In genomic region chr16:20883554-20884239, GRCh38 we compare ENCODE assay signal across 18 cellular contexts. TPM values are rescaled to one million over a fixed set of nuclear protein-coding genes. Genes with fewer than 3 reads are reported as not detected.
DNase-seq lines count a peak whose midpoint lies in the region; ATAC-seq and TF ChIP-seq lines count a peak whose summit lies in the region.
"Had no signal": no experiment of that assay in that cellular context is flagged by ENCODE, and none has a peak within 500 bp of the region (broad histone marks: within the 10 kb centered on the region; RNA-seq: fewer than 3 reads in every experiment).

No MANE protein-coding gene starts in this region.

- peaks cover 100% of the 10 kb centered on the region for H3K79me2 ChIP-seq in GM23248 (ENCODE audit: insufficient read depth)

- H4K20me1 ChIP-seq in GM23248 (ENCODE audit: insufficient read depth): peaks cover 35% of the 10 kb centered on the region

- no peak for TF ChIP-seq CTCF in RWPE1 (conservative IDR thresholded peaks at IDR 0.05; ENCODE audit: low read depth)

- DNase-seq in GM23248: no peak
- DNase-seq in RWPE1 (ENCODE audit: low spot score): no peak
- DNase-seq in left ventricle myocardium superior: no peak
- DNase-seq in stimulated activated naive B cell treated with anti-CD40 and anti-IgM and Interleukin-4, amounts not matched to agents 10 μg/mL and 1 μg/mL and 100 μg/mL, for 72 hours: no peak
- DNase-seq in NCI-H510A treated with DMSO at 0.1 percent for 48 hours (lab: John Stamatoyannopoulos, UW): no peak
- DNase-seq in SW480 (ENCODE audit: low spot score): no peak
- DNase-seq in germinal center (ENCODE audit: low spot score): no peak
- DNase-seq: activated CD4-positive, CD25-positive, alpha-beta regulatory T cell treated with anti-CD3 and anti-CD28 coated beads, Interleukin-2, amount 50 U/mL, for 72 hours; activated gamma-delta T cell; CD4-positive, CD25-positive, alpha-beta regulatory T cell; GDM1; NCI-H2171; NK-92 treated with Interleukin-12 subunit alpha and Interleukin-12 subunit beta, amount 100 ng/mL, for 24 hours; posterior cingulate gyrus; stimulated activated CD4-positive, alpha-beta T cell treated with anti-CD3 and anti-CD28 coated beads, Interleukin-4, amount 100 ng/mL, for 1 hour; stimulated activated naive CD4-positive, alpha-beta T cell had no signal

- H3K9me3 Mint-ChIP-seq in stimulated activated naive B cell treated with anti-CD40 and anti-IgM and Interleukin-4, amounts not matched to agents 10 μg/mL and 1 μg/mL and 100 μg/mL, for 72 hours: no peaks in the 10 kb centered on the region
- H3K9me3 Mint-ChIP-seq: CD4-positive, CD25-positive, alpha-beta regulatory T cell; central memory CD8-positive, alpha-beta T cell had no signal

- in situ Hi-C loops in GM23248 (cut with MboI): no loop called here

- H3F3A ChIP-seq in GM23248 (ENCODE audit: insufficient read depth): peaks cover 50% of the 10 kb centered on the region

- intact Hi-C loops in left ventricle myocardium superior (cut with micrococcal nuclease): no loop called here

- H3K4me2 ChIP-seq in GM23248 (ENCODE audit: unreplicated experiment): peak overlapping the region; percentile 27

- no peak overlapping the region for H3K4me3 ChIP-seq in GM23248
- H3K4me3 ChIP-seq: HAP-1 had no signal

- H3K27me3 Mint-ChIP-seq in stimulated activated naive B cell treated with anti-CD40 and anti-IgM and Interleukin-4, amounts not matched to agents 10 μg/mL and 1 μg/mL and 100 μg/mL, for 72 hours: no peaks in the 10 kb centered on the region
- H3K27me3 Mint-ChIP-seq: CD4-positive, CD25-positive, alpha-beta regulatory T cell; central memory CD8-positive, alpha-beta T cell had no signal

- H3K36me3 Mint-ChIP-seq in stimulated activated naive B cell treated with anti-CD40 and anti-IgM and Interleukin-4, amounts not matched to agents 10 μg/mL and 1 μg/mL and 100 μg/mL, for 72 hours: peaks cover 5 to 14% of the 10 kb centered on the region in 2 donors

- CTCF ChIA-PET in RWPE1 (lab: Yijun Ruan, JAX): no interaction called here

- H3K4me1 Mint-ChIP-seq in stimulated activated naive B cell treated with anti-CD40 and anti-IgM and Interleukin-4, amounts not matched to agents 10 μg/mL and 1 μg/mL and 100 μg/mL, for 72 hours: peaks cover 8 to 19% of the 10 kb centered on the region in 2 donors

- H3K27ac Mint-ChIP-seq in stimulated activated naive B cell treated with anti-CD40 and anti-IgM and Interleukin-4, amounts not matched to agents 10 μg/mL and 1 μg/mL and 100 μg/mL, for 72 hours: peak overlapping the region; percentile 14

- ATAC-seq in left ventricle myocardium superior: peak; percentile 37
- ATAC-seq in stimulated activated naive B cell treated with anti-CD40 and anti-IgM and Interleukin-4, amounts not matched to agents 10 μg/mL and 1 μg/mL and 100 μg/mL, for 72 hours (replicated peaks): no peak

- no peaks in the 10 kb centered on the region for H3K9me2 ChIP-seq in GM23248 (ENCODE audit: insufficient read depth)

- H3K9ac ChIP-seq in GM23248: no peak overlapping the region

- POLR2A ChIA-PET in RWPE1 (lab: Yijun Ruan, JAX; ENCODE audit: low non-redundant PET): no interaction called here

- H3K36me3 ChIP-seq in GM23248 (ENCODE audit: low read depth): no peaks in the 10 kb centered on the region; the same call in 1 of the 2 replicates
- H3K36me3 ChIP-seq: HAP-1 had no signal

- H2AFZ ChIP-seq in GM23248: no peak overlapping the region

- no peaks in the 10 kb centered on the region for H3K27me3 ChIP-seq in GM23248 (replicated peaks; ENCODE audit: insufficient read depth)

- no peaks in the 10 kb centered on the region for H3K9me3 ChIP-seq in GM23248 (ENCODE audit: low read depth)
- H3K9me3 ChIP-seq: HAP-1 had no signal

- H3K4me1 ChIP-seq in GM23248 (ENCODE audit: insufficient read depth): peaks cover 31% of the 10 kb centered on the region

- WGBS in GM23248 (ENCODE audit: low coverage in 1 of 2, low lambda C conversion rate in 2 of 2, missing lambda C conversion rate in 2 of 2), 2 experiments: 60 to 70% methylated on average over 5 of the region's 5 CpGs

- H3K4me3 Mint-ChIP-seq in stimulated activated naive B cell treated with anti-CD40 and anti-IgM and Interleukin-4, amounts not matched to agents 10 μg/mL and 1 μg/mL and 100 μg/mL, for 72 hours: no peak overlapping the region
- H3K4me3 Mint-ChIP-seq: CD4-positive, CD25-positive, alpha-beta regulatory T cell; central memory CD8-positive, alpha-beta T cell had no signal

- peak overlapping the region; percentile 9 for H3K27ac ChIP-seq in GM23248
- H3K27ac ChIP-seq in RWPE1: peak overlapping the region; percentile 38

RNA-seq across cellular contexts. Expression of gene DCUN1D3, which starts 16.5 kb away (rescaled TPM):
- 34.4 and 35.2 TPM in 2 replicates for total RNA-seq in GM23248 (2014; rRNA removed; shearing (Covaris generic))
- polyA plus RNA-seq in GM23248 (2016; fragmentation: Nextera tagmentation; extraction: Ambion mirVana): 15.2 and 15.3 TPM in 2 replicates
- total RNA-seq in left ventricle myocardium superior: 16.5 TPM

RNA-seq across cellular contexts. Expression of gene LYRM1, which starts 16.9 kb away (rescaled TPM):
- total RNA-seq in GM23248 (2014; rRNA removed; shearing (Covaris generic)): 32.1 and 32.2 TPM in 2 replicates
- 37.6 and 40.9 TPM in 2 replicates for polyA plus RNA-seq in GM23248 (2016; fragmentation: Nextera tagmentation; extraction: Ambion mirVana)
- 71.5 TPM for total RNA-seq in left ventricle myocardium superior
